In the genomic region with DNA sequence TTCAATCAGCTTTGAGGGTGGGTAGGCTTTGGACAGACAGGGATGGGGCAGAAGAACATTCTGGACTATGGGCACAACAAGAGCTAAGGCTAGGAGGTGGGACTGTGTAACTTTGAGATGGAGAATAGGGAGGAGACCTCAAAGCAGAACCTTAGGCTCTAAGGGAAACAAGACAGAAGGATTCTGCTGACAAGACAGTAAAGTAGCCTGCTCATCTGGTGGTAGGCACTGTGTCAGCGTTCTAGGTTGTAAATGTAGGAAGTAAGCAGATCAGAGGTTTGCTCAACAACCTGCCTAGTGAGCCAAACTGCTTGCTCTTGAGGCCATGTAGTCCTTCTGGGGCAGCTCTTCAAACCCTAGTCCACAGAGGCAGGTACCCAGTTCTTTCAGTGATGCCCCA, we compare ENCODE assay signal across 1 cellular context.
A peak's percentile ranks its signal among the peaks of the same experiment; 100 is the strongest.
TF ChIP-seq lines count a peak whose summit lies in the region.

No MANE protein-coding gene starts in this region.

TF ChIP-seq in HepG2, 621 proteins besides CTCF, POLR2A, EP300 and RAD21:
- TF ChIP-seq MAFK (conservative IDR thresholded peaks at IDR 0.05 in 1 of 2, IDR thresholded peaks at IDR 0.05 in 1 of 2; ENCODE audit: low read length in 2 of 2) (peak; percentile 87 to 95), MAFF (IDR thresholded peaks at IDR 0.05; ENCODE audit: low read depth, low read length) (peak; percentile 93), SMAD3 (CRISPR knock-in tag; IDR thresholded peaks at IDR 0.05) (no peak), PHF20 (CRISPR knock-in tag; IDR thresholded peaks at IDR 0.05) (no peak), U2AF2 (IDR thresholded peaks at IDR 0.05; ENCODE audit: low read depth, low read length) (no peak), ZNF563 (CRISPR knock-in tag; IDR thresholded peaks at IDR 0.05) (no peak), SRF (IDR thresholded peaks at IDR 0.05; ENCODE audit: low read depth, low read length) (no peak), FOXM1 (CRISPR knock-in tag; IDR thresholded peaks at IDR 0.05) (no peak), DR1 (CRISPR knock-in tag; IDR thresholded peaks at IDR 0.05) (no peak), ZNF253 (CRISPR knock-in tag; IDR thresholded peaks at IDR 0.05; ENCODE audit: borderline replicate concordance) (no peak), HHEX (CRISPR knock-in tag; IDR thresholded peaks at IDR 0.05) (no peak), DNMT3B (CRISPR knock-in tag; conservative IDR thresholded peaks at IDR 0.05) (no peak)
- TF ChIP-seq, protein P1, sequence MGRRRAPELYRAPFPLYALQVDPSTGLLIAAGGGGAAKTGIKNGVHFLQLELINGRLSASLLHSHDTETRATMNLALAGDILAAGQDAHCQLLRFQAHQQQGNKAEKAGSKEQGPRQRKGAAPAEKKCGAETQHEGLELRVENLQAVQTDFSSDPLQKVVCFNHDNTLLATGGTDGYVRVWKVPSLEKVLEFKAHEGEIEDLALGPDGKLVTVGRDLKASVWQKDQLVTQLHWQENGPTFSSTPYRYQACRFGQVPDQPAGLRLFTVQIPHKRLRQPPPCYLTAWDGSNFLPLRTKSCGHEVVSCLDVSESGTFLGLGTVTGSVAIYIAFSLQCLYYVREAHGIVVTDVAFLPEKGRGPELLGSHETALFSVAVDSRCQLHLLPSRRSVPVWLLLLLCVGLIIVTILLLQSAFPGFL (CRISPR knock-in tag; IDR thresholded peaks at IDR 0.05) = no peak
